In genomic region chr5:153099328-153099727, GRCh38 we compare ENCODE assay signal across 18 cellular contexts.
"Had no signal": no experiment of that assay in that cellular context is flagged by ENCODE, and none has a peak within 500 bp of the region (broad histone marks: within the 10 kb centered on the region; RNA-seq: fewer than 3 reads in every experiment).

No MANE protein-coding gene starts in this region.

- H3K27me3 Mint-ChIP-seq: activated CD4-positive, alpha-beta memory T cell treated with anti-CD3 and anti-CD28 coated beads for 36 hours; activated CD4-positive, alpha-beta T cell treated with anti-CD3 and anti-CD28 coated beads for 36 hours; activated CD8-positive, alpha-beta memory T cell treated with anti-CD3 and anti-CD28 coated beads, Interleukin-2, amount 10 ng/mL, durations not matched to agents 7 days and 5 days had no signal

- H3K36me3 ChIP-seq: adrenal gland, esophagus muscularis mucosa, right atrium auricular region, tibial nerve, uterus, WERI-Rb-1 had no signal

- H3K9me3 ChIP-seq: adrenal gland, esophagus muscularis mucosa, right atrium auricular region, tibial nerve, uterus had no signal

- H3K4me3 Mint-ChIP-seq: activated CD4-positive, alpha-beta memory T cell treated with anti-CD3 and anti-CD28 coated beads for 36 hours; activated CD4-positive, alpha-beta T cell treated with anti-CD3 and anti-CD28 coated beads for 36 hours; activated CD8-positive, alpha-beta memory T cell treated with anti-CD3 and anti-CD28 coated beads, Interleukin-2, amount 10 ng/mL, durations not matched to agents 7 days and 5 days; nephron had no signal

- H3K4me3 ChIP-seq: adrenal gland, esophagus muscularis mucosa, right atrium auricular region, tibial nerve, uterus had no signal

- H3K27me3 ChIP-seq: adrenal gland, esophagus muscularis mucosa, right atrium auricular region, tibial nerve, uterus had no signal

- H3K27ac Mint-ChIP-seq: activated CD4-positive, alpha-beta memory T cell treated with anti-CD3 and anti-CD28 coated beads for 36 hours; activated CD4-positive, alpha-beta T cell treated with anti-CD3 and anti-CD28 coated beads for 36 hours; activated CD8-positive, alpha-beta memory T cell treated with anti-CD3 and anti-CD28 coated beads, Interleukin-2, amount 10 ng/mL, durations not matched to agents 7 days and 5 days; nephron had no signal

- DNase-seq: activated CD4-positive, alpha-beta memory T cell treated with anti-CD3 and anti-CD28 coated beads for 36 hours; activated CD4-positive, alpha-beta T cell treated with anti-CD3 and anti-CD28 coated beads for 36 hours; activated CD8-positive, alpha-beta memory T cell treated with anti-CD3 and anti-CD28 coated beads, Interleukin-2, amount 10 ng/mL, durations not matched to agents 7 days and 5 days; activated effector memory CD4-positive, alpha-beta T cell treated with Interleukin-2 at 50 U/mL for 16 hours; activated naive CD4-positive, alpha-beta T cell treated with anti-CD3 and anti-CD28 coated beads, Interleukin-2, amount 50 U/mL, for 16 hours; activated T-cell treated with anti-CD3 and anti-CD28 coated beads, Interleukin-2, amount 50 U/mL, for 1 hour; adrenal gland; left ventricle myocardium superior; occipital lobe; stimulated activated CD4-positive, alpha-beta T cell treated with anti-CD3 and anti-CD28 coated beads, Interleukin-4, amount 100 ng/mL, for 1 hour; stimulated activated naive CD4-positive, alpha-beta T cell; substantia nigra; uterus; WERI-Rb-1 had no signal

- H3K4me1 ChIP-seq: adrenal gland, right atrium auricular region, tibial nerve, uterus had no signal

- H3K36me3 Mint-ChIP-seq: activated CD4-positive, alpha-beta memory T cell treated with anti-CD3 and anti-CD28 coated beads for 36 hours; activated CD8-positive, alpha-beta memory T cell treated with anti-CD3 and anti-CD28 coated beads, Interleukin-2, amount 10 ng/mL, durations not matched to agents 7 days and 5 days had no signal

- H3K27ac ChIP-seq: adrenal gland, esophagus muscularis mucosa, right atrium auricular region, tibial nerve, uterus, WERI-Rb-1 had no signal

- H3K4me1 Mint-ChIP-seq: activated CD4-positive, alpha-beta T cell treated with anti-CD3 and anti-CD28 coated beads for 36 hours; activated CD8-positive, alpha-beta memory T cell treated with anti-CD3 and anti-CD28 coated beads, Interleukin-2, amount 10 ng/mL, durations not matched to agents 7 days and 5 days; nephron had no signal

- ATAC-seq: activated CD4-positive, alpha-beta T cell treated with anti-CD3 and anti-CD28 coated beads for 36 hours; activated CD8-positive, alpha-beta memory T cell treated with anti-CD3 and anti-CD28 coated beads, Interleukin-2, amount 10 ng/mL, durations not matched to agents 7 days and 5 days; left ventricle myocardium superior had no signal
